Comparison of ENCODE assay signal across 8 cellular contexts in genomic region chr3:4750306-4751056, GRCh38.
DNase-seq lines count a peak whose midpoint lies in the region; TF ChIP-seq lines count a peak whose summit lies in the region.

No MANE protein-coding gene starts in this region.

- peak overlapping the region; percentile 10 for H3K9ac ChIP-seq in muscle layer of colon (ENCODE audit: low read length)

- H3K79me2 ChIP-seq in PC-9 (ENCODE audit: low read depth), result no peaks in the 10 kb centered on the region

- TF ChIP-seq CTCF in PC-9 (conservative IDR thresholded peaks at IDR 0.05) (no peak), vagina (IDR thresholded peaks at IDR 0.05) (no peak)

- H3K4me1 ChIP-seq in PC-9 (replicated peaks; ENCODE audit: insufficient read depth), result peaks cover 19% of the 10 kb centered on the region
- H3K4me1 ChIP-seq in muscle layer of colon (ENCODE audit: insufficient read depth, low read length), result peaks cover 41% of the 10 kb centered on the region
- peaks cover 52% of the 10 kb centered on the region for H3K4me1 ChIP-seq in vagina

- TF ChIP-seq POLR2A in vagina (IDR thresholded peaks at IDR 0.05), result no peak

- no peak overlapping the region for H3K4me3 ChIP-seq in PC-9
- peak overlapping the region; percentile 9 to 38 for H3K4me3 ChIP-seq in muscle layer of colon (ENCODE audit: low read depth in 1 of 2, low read length in 2 of 2)
- no peak overlapping the region for H3K4me3 ChIP-seq in vagina

- H3K27ac ChIP-seq in PC-9 (peak overlapping the region; percentile 61), muscle layer of colon (ENCODE audit: low read depth, low read length) (peak overlapping the region; percentile 87), vagina (peak overlapping the region; percentile 70)

- H3K27me3 ChIP-seq in PC-9 (ENCODE audit: insufficient read depth, low read depth), result no peaks in the 10 kb centered on the region
- H3K27me3 ChIP-seq in muscle layer of colon (ENCODE audit: control insufficient read depth in 1 of 2, insufficient read depth in 2 of 2, low read length in 2 of 2), result no peaks in the 10 kb centered on the region
- no peaks in the 10 kb centered on the region for H3K27me3 ChIP-seq in vagina

- CTCF ChIA-PET in PC-9 (lab: Charles Lee), result interaction anchor here (0.7 kb wide), 1 partner anchor 197 kb away, joined by 3 read pairs; no protein-coding TSS in a partner anchor

- POLR2A ChIA-PET in PC-9 (lab: Charles Lee; ENCODE audit: unreplicated experiment), result interaction anchor here (0.6 kb wide), 1 partner anchor 13 kb away, joined by 5 read pairs; no protein-coding TSS in a partner anchor

- H4K20me1 ChIP-seq in PC-9 (ENCODE audit: insufficient read depth), result no peaks in the 10 kb centered on the region

- no peaks in the 10 kb centered on the region for H3K9me2 ChIP-seq in PC-9 (ENCODE audit: insufficient read depth)

- H3K9me3 ChIP-seq in PC-9 (ENCODE audit: insufficient read depth, low read depth) (no peaks in the 10 kb centered on the region), muscle layer of colon (ENCODE audit: low read length) (no peaks in the 10 kb centered on the region), vagina (no peaks in the 10 kb centered on the region)

- DNase-seq in ACHN (peak; percentile 21), PC-9 (no peak), dermis blood vessel endothelial cell (peak; percentile 88), vagina (ENCODE audit: extremely low spot score in 2 of 2) (no peak), SK-N-DZ (ENCODE audit: low spot score) (no peak), NCI-H1105 (lab: John Stamatoyannopoulos, UW) (no peak), NCI-H2171 treated with DMSO at 0.1 percent for 48 hours (lab: John Stamatoyannopoulos, UW) (no peak)

- no TSS peak for BruUV-seq in PC-9 (replicated peaks; lab: Mats Ljungman, UMichigan)

- no peak overlapping the region for H2AFZ ChIP-seq in PC-9

- in situ Hi-C loops in ACHN (cut with HindIII; ENCODE audit: low pct_ligation_motif_present, low pct_unique_long_range_greater_than_20kb, low sequenced_read_pairs), result no loop called here

- H3K4me2 ChIP-seq in PC-9, result peak overlapping the region; percentile 61

- H3K36me3 ChIP-seq in PC-9 (ENCODE audit: low read depth) (no peaks in the 10 kb centered on the region), muscle layer of colon (ENCODE audit: insufficient read depth, low read length) (peaks cover 9% of the 10 kb centered on the region), vagina (no peaks in the 10 kb centered on the region)

- peaks cover 4% of the 10 kb centered on the region; the same call in 1 of the 2 replicates for H3F3A ChIP-seq in PC-9 (ENCODE audit: insufficient read depth, low read depth)

- intact Hi-C loops in PC-9 (cut with micrococcal nuclease; ENCODE audit: unreplicated experiment), result no loop called here
- intact Hi-C loops in vagina (cut with DNase I), result no loop called here

Comparison
In these comparisons a context has a peak if more than half of its experiments do, and no peak if none do; other contexts are left out.
1. DNase-seq: peak in ACHN (single experiment) and dermis blood vessel endothelial cell (single experiment); none in PC-9 (0 of 2), vagina (0 of 2), SK-N-DZ (single experiment), NCI-H1105 (single experiment) and NCI-H2171 treated with DMSO at 0.1 percent for 48 hours (single experiment).
2. H3K4me3 ChIP-seq: peak in muscle layer of colon (2 of 2); none in PC-9 (single experiment) and vagina (0 of 2).
3. Peak in every context shown above with its lines, with median percentiles within 50 percentile points of each other: H3K27ac ChIP-seq.